Comparison of ENCODE assay signal across 1 cellular context in the genomic region with DNA sequence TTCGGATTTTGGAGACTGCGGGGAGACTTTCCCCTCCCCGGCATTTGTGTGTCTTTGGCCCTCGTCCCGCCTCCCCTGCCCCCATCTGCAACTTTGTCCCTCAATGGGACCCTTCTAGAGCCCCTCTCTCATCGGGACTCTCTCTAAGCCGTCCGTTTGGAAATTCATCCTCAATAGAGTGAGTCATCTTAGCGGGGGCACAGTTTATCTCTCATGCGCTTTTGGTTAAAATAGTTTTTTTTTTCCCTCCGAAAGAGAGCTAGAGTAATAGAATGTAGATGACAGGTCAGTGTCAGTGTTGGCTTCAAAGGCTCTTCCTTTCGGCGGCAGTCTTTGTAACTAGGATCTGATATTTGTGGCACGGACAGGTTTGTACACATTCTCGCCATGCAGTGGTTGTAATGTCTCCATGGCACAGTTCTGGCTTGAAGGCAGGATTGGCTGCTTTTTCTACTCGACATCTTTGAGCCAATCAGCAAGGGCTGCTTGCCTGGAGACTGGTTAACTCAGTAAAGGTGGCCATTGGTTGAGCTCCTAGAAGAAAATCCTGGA.
TF ChIP-seq lines count a peak whose summit lies in the region.

No MANE protein-coding gene starts in this region.

TF ChIP-seq in GM12878, 131 proteins besides CTCF, POLR2A, EP300 and RAD21 (continued from another document and continues in another):
- TF ChIP-seq, protein P1, sequence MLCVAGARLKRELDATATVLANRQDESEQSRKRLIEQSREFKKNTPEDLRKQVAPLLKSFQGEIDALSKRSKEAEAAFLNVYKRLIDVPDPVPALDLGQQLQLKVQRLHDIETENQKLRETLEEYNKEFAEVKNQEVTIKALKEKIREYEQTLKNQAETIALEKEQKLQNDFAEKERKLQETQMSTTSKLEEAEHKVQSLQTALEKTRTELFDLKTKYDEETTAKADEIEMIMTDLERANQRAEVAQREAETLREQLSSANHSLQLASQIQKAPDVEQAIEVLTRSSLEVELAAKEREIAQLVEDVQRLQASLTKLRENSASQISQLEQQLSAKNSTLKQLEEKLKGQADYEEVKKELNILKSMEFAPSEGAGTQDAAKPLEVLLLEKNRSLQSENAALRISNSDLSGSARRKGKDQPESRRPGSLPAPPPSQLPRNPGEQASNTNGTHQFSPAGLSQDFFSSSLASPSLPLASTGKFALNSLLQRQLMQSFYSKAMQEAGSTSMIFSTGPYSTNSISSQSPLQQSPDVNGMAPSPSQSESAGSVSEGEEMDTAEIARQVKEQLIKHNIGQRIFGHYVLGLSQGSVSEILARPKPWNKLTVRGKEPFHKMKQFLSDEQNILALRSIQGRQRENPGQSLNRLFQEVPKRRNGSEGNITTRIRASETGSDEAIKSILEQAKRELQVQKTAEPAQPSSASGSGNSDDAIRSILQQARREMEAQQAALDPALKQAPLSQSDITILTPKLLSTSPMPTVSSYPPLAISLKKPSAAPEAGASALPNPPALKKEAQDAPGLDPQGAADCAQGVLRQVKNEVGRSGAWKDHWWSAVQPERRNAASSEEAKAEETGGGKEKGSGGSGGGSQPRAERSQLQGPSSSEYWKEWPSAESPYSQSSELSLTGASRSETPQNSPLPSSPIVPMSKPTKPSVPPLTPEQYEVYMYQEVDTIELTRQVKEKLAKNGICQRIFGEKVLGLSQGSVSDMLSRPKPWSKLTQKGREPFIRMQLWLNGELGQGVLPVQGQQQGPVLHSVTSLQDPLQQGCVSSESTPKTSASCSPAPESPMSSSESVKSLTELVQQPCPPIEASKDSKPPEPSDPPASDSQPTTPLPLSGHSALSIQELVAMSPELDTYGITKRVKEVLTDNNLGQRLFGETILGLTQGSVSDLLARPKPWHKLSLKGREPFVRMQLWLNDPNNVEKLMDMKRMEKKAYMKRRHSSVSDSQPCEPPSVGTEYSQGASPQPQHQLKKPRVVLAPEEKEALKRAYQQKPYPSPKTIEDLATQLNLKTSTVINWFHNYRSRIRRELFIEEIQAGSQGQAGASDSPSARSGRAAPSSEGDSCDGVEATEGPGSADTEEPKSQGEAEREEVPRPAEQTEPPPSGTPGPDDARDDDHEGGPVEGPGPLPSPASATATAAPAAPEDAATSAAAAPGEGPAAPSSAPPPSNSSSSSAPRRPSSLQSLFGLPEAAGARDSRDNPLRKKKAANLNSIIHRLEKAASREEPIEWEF (IDR thresholded peaks at IDR 0.05; ENCODE audit: insufficient replicate concordance, low read depth, low read length) = no peak
- TF ChIP-seq CBX5 (IDR thresholded peaks at IDR 0.05; ENCODE audit: low read depth) (no peak), YY1 (IDR thresholded peaks at IDR 0.05; ENCODE audit: low read depth, low read length) (peak; percentile 45; the same call in 1 of the 2 replicates), MXI1 (IDR thresholded peaks at IDR 0.05; ENCODE audit: low read depth, low read length) (peak; percentile 52; the same call in 1 of the 2 replicates), BHLHE40 (IDR thresholded peaks at IDR 0.05; ENCODE audit: borderline replicate concordance in 1 of 2, low read depth in 2 of 2, low read length in 1 of 2) (peak; percentile 4 to 9; a peak in 1 of 4 replicates), CHD4 (IDR thresholded peaks at IDR 0.05) (no peak), JUNB (IDR thresholded peaks at IDR 0.05) (no peak), TAF1 (IDR thresholded peaks at IDR 0.05; ENCODE audit: borderline replicate concordance, low read depth, low read length) (peak; percentile 63; the same call in 1 of the 2 replicates), NR2C2 (IDR thresholded peaks at IDR 0.05; ENCODE audit: borderline replicate concordance, control insufficient read depth, insufficient read length, low read depth) (no peak), CHD2 (IDR thresholded peaks at IDR 0.05; ENCODE audit: borderline replicate concordance, low read depth, low read length) (0 out of 2 replicates have a peak, but pooled peaks have one; percentile 42), LARP7 (IDR thresholded peaks at IDR 0.05) (no peak), NRF1 (conservative IDR thresholded peaks at IDR 0.05; ENCODE audit: low read depth, low read length) (0 out of 2 replicates have a peak, but pooled peaks have one; percentile 6), NFYA (IDR thresholded peaks at IDR 0.05; ENCODE audit: borderline replicate concordance, low read depth, low read length) (peak; percentile 34; the same call in 1 of the 2 replicates), MEF2A (IDR thresholded peaks at IDR 0.05; ENCODE audit: insufficient read depth, low read depth, low read length) (no peak), FOS (IDR thresholded peaks at IDR 0.05; ENCODE audit: borderline replicate concordance, extremely low read depth, insufficient read length) (peak; percentile 26), ZZZ3 (IDR thresholded peaks at IDR 0.05; ENCODE audit: control insufficient read depth, insufficient read length, low read depth) (no peak), PML (IDR thresholded peaks at IDR 0.05; ENCODE audit: low read length) (peak; percentile 36; the same call in 1 of the 2 replicates), SMAD5 (IDR thresholded peaks at IDR 0.05; ENCODE audit: low read depth) (peak; percentile 69; the same call in 1 of the 2 replicates), RUNX3 (IDR thresholded peaks at IDR 0.05; ENCODE audit: low read length) (no peak)
- TF ChIP-seq, protein P2, sequence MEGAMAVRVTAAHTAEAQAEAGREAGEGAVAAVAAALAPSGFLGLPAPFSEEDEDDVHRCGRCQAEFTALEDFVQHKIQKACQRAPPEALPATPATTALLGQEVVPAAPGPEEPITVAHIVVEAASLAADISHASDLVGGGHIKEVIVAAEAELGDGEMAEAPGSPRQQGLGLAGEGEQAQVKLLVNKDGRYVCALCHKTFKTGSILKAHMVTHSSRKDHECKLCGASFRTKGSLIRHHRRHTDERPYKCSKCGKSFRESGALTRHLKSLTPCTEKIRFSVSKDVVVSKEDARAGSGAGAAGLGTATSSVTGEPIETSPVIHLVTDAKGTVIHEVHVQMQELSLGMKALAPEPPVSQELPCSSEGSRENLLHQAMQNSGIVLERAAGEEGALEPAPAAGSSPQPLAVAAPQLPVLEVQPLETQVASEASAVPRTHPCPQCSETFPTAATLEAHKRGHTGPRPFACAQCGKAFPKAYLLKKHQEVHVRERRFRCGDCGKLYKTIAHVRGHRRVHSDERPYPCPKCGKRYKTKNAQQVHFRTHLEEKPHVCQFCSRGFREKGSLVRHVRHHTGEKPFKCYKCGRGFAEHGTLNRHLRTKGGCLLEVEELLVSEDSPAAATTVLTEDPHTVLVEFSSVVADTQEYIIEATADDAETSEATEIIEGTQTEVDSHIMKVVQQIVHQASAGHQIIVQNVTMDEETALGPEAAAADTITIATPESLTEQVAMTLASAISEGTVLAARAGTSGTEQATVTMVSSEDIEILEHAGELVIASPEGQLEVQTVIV (IDR thresholded peaks at IDR 0.05; ENCODE audit: borderline replicate concordance, partially characterized antibody) = no peak
- TF ChIP-seq, protein P3, sequence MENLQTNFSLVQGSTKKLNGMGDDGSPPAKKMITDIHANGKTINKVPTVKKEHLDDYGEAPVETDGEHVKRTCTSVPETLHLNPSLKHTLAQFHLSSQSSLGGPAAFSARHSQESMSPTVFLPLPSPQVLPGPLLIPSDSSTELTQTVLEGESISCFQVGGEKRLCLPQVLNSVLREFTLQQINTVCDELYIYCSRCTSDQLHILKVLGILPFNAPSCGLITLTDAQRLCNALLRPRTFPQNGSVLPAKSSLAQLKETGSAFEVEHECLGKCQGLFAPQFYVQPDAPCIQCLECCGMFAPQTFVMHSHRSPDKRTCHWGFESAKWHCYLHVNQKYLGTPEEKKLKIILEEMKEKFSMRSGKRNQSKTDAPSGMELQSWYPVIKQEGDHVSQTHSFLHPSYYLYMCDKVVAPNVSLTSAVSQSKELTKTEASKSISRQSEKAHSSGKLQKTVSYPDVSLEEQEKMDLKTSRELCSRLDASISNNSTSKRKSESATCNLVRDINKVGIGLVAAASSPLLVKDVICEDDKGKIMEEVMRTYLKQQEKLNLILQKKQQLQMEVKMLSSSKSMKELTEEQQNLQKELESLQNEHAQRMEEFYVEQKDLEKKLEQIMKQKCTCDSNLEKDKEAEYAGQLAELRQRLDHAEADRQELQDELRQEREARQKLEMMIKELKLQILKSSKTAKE (IDR thresholded peaks at IDR 0.05; ENCODE audit: low read depth, poor library complexity, severe bottlenecking) = peak; percentile 22
- TF ChIP-seq, protein P4, sequence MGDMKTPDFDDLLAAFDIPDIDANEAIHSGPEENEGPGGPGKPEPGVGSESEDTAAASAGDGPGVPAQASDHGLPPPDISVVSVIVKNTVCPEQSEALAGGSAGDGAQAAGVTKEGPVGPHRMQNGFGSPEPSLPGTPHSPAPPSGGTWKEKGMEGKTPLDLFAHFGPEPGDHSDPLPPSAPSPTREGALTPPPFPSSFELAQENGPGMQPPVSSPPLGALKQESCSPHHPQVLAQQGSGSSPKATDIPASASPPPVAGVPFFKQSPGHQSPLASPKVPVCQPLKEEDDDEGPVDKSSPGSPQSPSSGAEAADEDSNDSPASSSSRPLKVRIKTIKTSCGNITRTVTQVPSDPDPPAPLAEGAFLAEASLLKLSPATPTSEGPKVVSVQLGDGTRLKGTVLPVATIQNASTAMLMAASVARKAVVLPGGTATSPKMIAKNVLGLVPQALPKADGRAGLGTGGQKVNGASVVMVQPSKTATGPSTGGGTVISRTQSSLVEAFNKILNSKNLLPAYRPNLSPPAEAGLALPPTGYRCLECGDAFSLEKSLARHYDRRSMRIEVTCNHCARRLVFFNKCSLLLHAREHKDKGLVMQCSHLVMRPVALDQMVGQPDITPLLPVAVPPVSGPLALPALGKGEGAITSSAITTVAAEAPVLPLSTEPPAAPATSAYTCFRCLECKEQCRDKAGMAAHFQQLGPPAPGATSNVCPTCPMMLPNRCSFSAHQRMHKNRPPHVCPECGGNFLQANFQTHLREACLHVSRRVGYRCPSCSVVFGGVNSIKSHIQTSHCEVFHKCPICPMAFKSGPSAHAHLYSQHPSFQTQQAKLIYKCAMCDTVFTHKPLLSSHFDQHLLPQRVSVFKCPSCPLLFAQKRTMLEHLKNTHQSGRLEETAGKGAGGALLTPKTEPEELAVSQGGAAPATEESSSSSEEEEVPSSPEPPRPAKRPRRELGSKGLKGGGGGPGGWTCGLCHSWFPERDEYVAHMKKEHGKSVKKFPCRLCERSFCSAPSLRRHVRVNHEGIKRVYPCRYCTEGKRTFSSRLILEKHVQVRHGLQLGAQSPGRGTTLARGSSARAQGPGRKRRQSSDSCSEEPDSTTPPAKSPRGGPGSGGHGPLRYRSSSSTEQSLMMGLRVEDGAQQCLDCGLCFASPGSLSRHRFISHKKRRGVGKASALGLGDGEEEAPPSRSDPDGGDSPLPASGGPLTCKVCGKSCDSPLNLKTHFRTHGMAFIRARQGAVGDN (IDR thresholded peaks at IDR 0.05) = 0 out of 2 replicates have a peak, but pooled peaks have one; percentile 47
- TF ChIP-seq, protein P5, sequence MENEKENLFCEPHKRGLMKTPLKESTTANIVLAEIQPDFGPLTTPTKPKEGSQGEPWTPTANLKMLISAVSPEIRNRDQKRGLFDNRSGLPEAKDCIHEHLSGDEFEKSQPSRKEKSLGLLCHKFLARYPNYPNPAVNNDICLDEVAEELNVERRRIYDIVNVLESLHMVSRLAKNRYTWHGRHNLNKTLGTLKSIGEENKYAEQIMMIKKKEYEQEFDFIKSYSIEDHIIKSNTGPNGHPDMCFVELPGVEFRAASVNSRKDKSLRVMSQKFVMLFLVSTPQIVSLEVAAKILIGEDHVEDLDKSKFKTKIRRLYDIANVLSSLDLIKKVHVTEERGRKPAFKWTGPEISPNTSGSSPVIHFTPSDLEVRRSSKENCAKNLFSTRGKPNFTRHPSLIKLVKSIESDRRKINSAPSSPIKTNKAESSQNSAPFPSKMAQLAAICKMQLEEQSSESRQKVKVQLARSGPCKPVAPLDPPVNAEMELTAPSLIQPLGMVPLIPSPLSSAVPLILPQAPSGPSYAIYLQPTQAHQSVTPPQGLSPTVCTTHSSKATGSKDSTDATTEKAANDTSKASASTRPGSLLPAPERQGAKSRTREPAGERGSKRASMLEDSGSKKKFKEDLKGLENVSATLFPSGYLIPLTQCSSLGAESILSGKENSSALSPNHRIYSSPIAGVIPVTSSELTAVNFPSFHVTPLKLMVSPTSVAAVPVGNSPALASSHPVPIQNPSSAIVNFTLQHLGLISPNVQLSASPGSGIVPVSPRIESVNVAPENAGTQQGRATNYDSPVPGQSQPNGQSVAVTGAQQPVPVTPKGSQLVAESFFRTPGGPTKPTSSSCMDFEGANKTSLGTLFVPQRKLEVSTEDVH (IDR thresholded peaks at IDR 0.05; ENCODE audit: low read depth, partially characterized antibody) = no peak
- TF ChIP-seq, protein P6, sequence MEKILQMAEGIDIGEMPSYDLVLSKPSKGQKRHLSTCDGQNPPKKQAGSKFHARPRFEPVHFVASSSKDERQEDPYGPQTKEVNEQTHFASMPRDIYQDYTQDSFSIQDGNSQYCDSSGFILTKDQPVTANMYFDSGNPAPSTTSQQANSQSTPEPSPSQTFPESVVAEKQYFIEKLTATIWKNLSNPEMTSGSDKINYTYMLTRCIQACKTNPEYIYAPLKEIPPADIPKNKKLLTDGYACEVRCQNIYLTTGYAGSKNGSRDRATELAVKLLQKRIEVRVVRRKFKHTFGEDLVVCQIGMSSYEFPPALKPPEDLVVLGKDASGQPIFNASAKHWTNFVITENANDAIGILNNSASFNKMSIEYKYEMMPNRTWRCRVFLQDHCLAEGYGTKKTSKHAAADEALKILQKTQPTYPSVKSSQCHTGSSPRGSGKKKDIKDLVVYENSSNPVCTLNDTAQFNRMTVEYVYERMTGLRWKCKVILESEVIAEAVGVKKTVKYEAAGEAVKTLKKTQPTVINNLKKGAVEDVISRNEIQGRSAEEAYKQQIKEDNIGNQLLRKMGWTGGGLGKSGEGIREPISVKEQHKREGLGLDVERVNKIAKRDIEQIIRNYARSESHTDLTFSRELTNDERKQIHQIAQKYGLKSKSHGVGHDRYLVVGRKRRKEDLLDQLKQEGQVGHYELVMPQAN (conservative IDR thresholded peaks at IDR 0.05) = no peak
- TF ChIP-seq, protein P7, sequence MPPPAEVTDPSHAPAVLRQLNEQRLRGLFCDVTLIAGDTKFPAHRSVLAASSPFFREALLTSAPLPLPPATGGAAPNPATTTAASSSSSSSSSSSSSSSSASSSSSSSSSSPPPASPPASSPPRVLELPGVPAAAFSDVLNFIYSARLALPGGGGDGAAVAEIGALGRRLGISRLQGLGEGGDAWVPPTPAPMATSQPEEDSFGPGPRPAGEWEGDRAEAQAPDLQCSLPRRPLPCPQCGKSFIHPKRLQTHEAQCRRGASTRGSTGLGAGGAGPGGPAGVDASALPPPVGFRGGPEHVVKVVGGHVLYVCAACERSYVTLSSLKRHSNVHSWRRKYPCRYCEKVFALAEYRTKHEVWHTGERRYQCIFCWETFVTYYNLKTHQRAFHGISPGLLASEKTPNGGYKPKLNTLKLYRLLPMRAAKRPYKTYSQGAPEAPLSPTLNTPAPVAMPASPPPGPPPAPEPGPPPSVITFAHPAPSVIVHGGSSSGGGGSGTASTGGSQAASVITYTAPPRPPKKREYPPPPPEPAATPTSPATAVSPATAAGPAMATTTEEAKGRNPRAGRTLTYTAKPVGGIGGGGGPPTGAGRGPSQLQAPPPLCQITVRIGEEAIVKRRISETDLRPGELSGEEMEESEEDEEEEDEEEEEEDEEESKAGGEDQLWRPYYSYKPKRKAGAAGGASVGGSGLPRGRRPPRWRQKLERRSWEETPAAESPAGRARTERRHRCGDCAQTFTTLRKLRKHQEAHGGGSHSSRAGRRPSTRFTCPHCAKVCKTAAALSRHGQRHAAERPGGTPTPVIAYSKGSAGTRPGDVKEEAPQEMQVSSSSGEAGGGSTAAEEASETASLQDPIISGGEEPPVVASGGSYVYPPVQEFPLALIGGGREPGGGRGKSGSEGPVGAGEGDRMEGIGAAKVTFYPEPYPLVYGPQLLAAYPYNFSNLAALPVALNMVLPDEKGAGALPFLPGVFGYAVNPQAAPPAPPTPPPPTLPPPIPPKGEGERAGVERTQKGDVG (CRISPR knock-in tag; IDR thresholded peaks at IDR 0.05) = no peak
